ENCODE assay signal across 1 cellular context in genomic region chr16:89596061-89596689, GRCh38.
TF ChIP-seq lines count a peak whose summit lies in the region.

No MANE protein-coding gene starts in this region.

TF ChIP-seq in A549, 52 proteins besides CTCF, POLR2A, EP300 and RAD21 (continued from another document):
- no peak for TF ChIP-seq HMGXB4 (CRISPR knock-in tag; IDR thresholded peaks at IDR 0.05; ENCODE audit: borderline replicate concordance)
